ENCODE assay signal across 8 cellular contexts in the genomic region with DNA sequence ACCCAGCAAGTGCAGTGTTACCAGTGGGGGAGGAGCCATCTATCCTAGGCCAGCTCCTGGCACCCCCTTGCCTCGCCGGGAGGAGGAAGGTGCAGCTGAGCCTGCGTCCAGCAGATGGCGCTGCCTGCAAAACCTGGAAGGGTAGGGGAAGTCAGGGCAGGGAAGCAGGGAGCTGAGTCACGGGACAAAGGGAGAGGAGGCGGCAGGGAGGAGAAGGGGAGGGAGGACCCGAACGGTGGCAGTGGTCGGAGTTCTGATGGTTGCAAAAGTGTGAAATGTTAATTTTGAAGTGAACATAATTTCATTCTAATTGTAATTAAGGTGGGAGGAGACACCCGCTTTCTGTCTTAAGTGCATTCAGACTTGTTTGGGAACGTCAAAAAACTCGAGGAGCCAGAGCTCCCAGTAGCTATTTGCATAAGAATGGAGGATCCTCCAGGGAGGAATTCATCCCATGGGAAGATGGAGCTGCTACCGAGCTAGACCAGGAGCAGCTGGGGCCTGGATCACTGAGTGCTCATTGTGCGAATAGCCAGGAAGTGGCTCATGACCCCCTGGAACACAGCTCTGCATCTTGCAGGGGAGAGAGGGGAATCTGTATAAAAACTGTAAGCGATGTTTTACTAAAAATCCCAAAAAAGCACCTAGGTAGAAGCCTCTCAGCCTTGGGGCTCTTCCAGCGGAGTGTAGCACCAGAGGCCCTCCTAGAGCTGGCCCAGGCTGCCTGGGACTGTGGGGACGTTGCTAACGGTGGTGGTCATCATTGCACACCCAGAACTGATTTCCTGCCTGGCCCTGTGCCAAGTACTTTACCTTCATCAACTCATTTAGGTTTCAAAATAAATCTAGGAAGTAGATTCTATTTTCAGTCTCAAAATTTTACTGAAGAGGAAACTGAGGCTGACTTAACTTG. TPM values are rescaled to one million over a fixed set of nuclear protein-coding genes. Genes with fewer than 3 reads are reported as not detected.
DNase-seq lines count a peak whose midpoint lies in the region; ATAC-seq and TF ChIP-seq lines count a peak whose summit lies in the region.

No MANE protein-coding gene starts in this region.

- peaks cover 2 to 7% (median 4%) of the 10 kb centered on the region in 4 donors for H3K4me1 Mint-ChIP-seq in naive thymus-derived CD8-positive, alpha-beta T cell
- peaks cover 6% of the 10 kb centered on the region for H3K4me1 Mint-ChIP-seq in stimulated activated effector memory CD8-positive, alpha-beta T cell treated with anti-CD3 and anti-CD28 coated beads, Interleukin-12 subunit alpha, Interleukin-12 subunit beta, amount 100 ng/mL, for 72 hours

- H3K36me3 ChIP-seq in KMS-11 (ENCODE audit: insufficient read depth) = no peaks in the 10 kb centered on the region
- no peaks in the 10 kb centered on the region for H3K36me3 ChIP-seq in fibroblast of lung (ENCODE audit: control insufficient read depth, insufficient read depth, low read length)

- no peaks in the 10 kb centered on the region for H3K27me3 ChIP-seq in KMS-11 (ENCODE audit: insufficient read depth, low read depth)
- no peaks in the 10 kb centered on the region for H3K27me3 ChIP-seq in fibroblast of lung (ENCODE audit: control insufficient read depth, insufficient read depth, low read length)

- no peaks in the 10 kb centered on the region for H3K9me3 Mint-ChIP-seq in naive thymus-derived CD8-positive, alpha-beta T cell
- H3K9me3 Mint-ChIP-seq in stimulated activated effector memory CD8-positive, alpha-beta T cell treated with anti-CD3 and anti-CD28 coated beads, Interleukin-12 subunit alpha, Interleukin-12 subunit beta, amount 100 ng/mL, for 72 hours = no peaks in the 10 kb centered on the region

- H3K4me2 ChIP-seq in KMS-11 = peak overlapping the region; percentile 20; the same call in 1 of the 2 replicates
- peak overlapping the region; percentile 65 for H3K4me2 ChIP-seq in fibroblast of lung (ENCODE audit: extremely low read depth, insufficient read depth, low read length)

- H4K20me1 ChIP-seq in KMS-11 (ENCODE audit: insufficient read depth) (no peaks in the 10 kb centered on the region), fibroblast of lung (ENCODE audit: control insufficient read depth, extremely low read depth, insufficient read depth, low read length) (no peaks in the 10 kb centered on the region)

- H3K27ac ChIP-seq in KMS-11 = no peak overlapping the region
- no peak overlapping the region for H3K27ac ChIP-seq in fibroblast of lung (ENCODE audit: insufficient read depth, low read length)

- H3K9ac ChIP-seq in KMS-11 = no peak overlapping the region
- H3K9ac ChIP-seq in fibroblast of lung (ENCODE audit: insufficient read depth, low read length) = no peak overlapping the region

- ATAC-seq in GM21717 (IDR thresholded peaks at IDR 0.05; ENCODE audit: unreplicated experiment) = peak; percentile 98
- peak; percentile 99 to 100 for ATAC-seq in naive thymus-derived CD8-positive, alpha-beta T cell
- ATAC-seq in stimulated activated effector memory CD8-positive, alpha-beta T cell treated with anti-CD3 and anti-CD28 coated beads, Interleukin-12 subunit alpha, Interleukin-12 subunit beta, amount 100 ng/mL, for 72 hours = peak; percentile 93

- DNase-seq in DMS153 treated with DMSO at 0.1 percent for 48 hours (lab: John Stamatoyannopoulos, UW; ENCODE audit: unreplicated experiment) (peak; percentile 79), RPMI7951 (ENCODE audit: low read depth) (peak; percentile 84), fibroblast of lung (ENCODE audit: low read depth in 2 of 2) (peak; percentile 88 to 94)
- peak; percentile 54 to 59 for DNase-seq in activated T-helper 1 cell treated with anti-CD3 and anti-CD28 coated beads, Interleukin-2, amount 50 U/mL, for 16 hours (ENCODE audit: low read depth in 1 of 2, low spot score in 1 of 2)
- DNase-seq in naive thymus-derived CD8-positive, alpha-beta T cell = peak; percentile 54 to 81 (median 66)
- peak; percentile 71 to 86 for DNase-seq in stimulated activated effector memory CD8-positive, alpha-beta T cell treated with anti-CD3 and anti-CD28 coated beads, Interleukin-12 subunit alpha, Interleukin-12 subunit beta, amount 100 ng/mL, for 72 hours (ENCODE audit: low spot score in 2 of 2)

- H3K9me3 ChIP-seq in fibroblast of lung (ENCODE audit: control insufficient read depth, insufficient read depth, low read depth, low read length) = no peaks in the 10 kb centered on the region

- peaks cover 0 to 6% (median 1%) of the 10 kb centered on the region in 5 donors for H3K27me3 Mint-ChIP-seq in naive thymus-derived CD8-positive, alpha-beta T cell

- TF ChIP-seq CTCF in KMS-11 (conservative IDR thresholded peaks at IDR 0.05; ENCODE audit: low read depth, low read length) = peak; percentile 94
- peak; percentile 98 to 99 for TF ChIP-seq CTCF in fibroblast of lung (conservative IDR thresholded peaks at IDR 0.05 in 1 of 2, IDR thresholded peaks at IDR 0.05 in 1 of 2; ENCODE audit: low read depth in 1 of 2, low read length in 2 of 2)

- H3K79me2 ChIP-seq in KMS-11 (ENCODE audit: insufficient read depth, low read depth) (no peaks in the 10 kb centered on the region), fibroblast of lung (ENCODE audit: control insufficient read depth, insufficient read depth, low read length) (no peaks in the 10 kb centered on the region)

- peak overlapping the region in 8 of 10 donors; percentile 28 to 69 (median 36) for H3K4me3 Mint-ChIP-seq in naive thymus-derived CD8-positive, alpha-beta T cell
- no peak overlapping the region for H3K4me3 Mint-ChIP-seq in stimulated activated effector memory CD8-positive, alpha-beta T cell treated with anti-CD3 and anti-CD28 coated beads, Interleukin-12 subunit alpha, Interleukin-12 subunit beta, amount 100 ng/mL, for 72 hours

- POLR2A ChIA-PET in naive thymus-derived CD8-positive, alpha-beta T cell (lab: Charles Lee) = no interaction called here

- no peak overlapping the region for H3K4me3 ChIP-seq in KMS-11 (IDR thresholded peaks at IDR 0.05; ENCODE audit: insufficient read depth, low read depth, low read length)
- H3K4me3 ChIP-seq in fibroblast of lung (replicated peaks in 1 of 4; ENCODE audit: control extremely low read depth in 1 of 4, insufficient read depth in 1 of 4, low read depth in 3 of 4, low read length in 4 of 4) = peak overlapping the region in 3 of 4 experiments; percentile 27 to 46 (median 45)

- H3K27ac Mint-ChIP-seq in naive thymus-derived CD8-positive, alpha-beta T cell = peak overlapping the region in 3 of 10 donors; percentile 4 to 30 (median 21)
- no peak overlapping the region for H3K27ac Mint-ChIP-seq in stimulated activated effector memory CD8-positive, alpha-beta T cell treated with anti-CD3 and anti-CD28 coated beads, Interleukin-12 subunit alpha, Interleukin-12 subunit beta, amount 100 ng/mL, for 72 hours

- H3K36me3 Mint-ChIP-seq in naive thymus-derived CD8-positive, alpha-beta T cell = no peaks in the 10 kb centered on the region
- H3K36me3 Mint-ChIP-seq in stimulated activated effector memory CD8-positive, alpha-beta T cell treated with anti-CD3 and anti-CD28 coated beads, Interleukin-12 subunit alpha, Interleukin-12 subunit beta, amount 100 ng/mL, for 72 hours = no peaks in the 10 kb centered on the region

- H2AFZ ChIP-seq in KMS-11 (ENCODE audit: low read depth) (peak overlapping the region; percentile 81), fibroblast of lung (ENCODE audit: low read length) (peak overlapping the region; percentile 92)

- H3K4me1 ChIP-seq in KMS-11 (ENCODE audit: low read depth, poor library complexity, severe bottlenecking) (peaks cover 5% of the 10 kb centered on the region), fibroblast of lung (ENCODE audit: control insufficient read depth, extremely low read depth, insufficient read depth, low read length) (peaks cover 3% of the 10 kb centered on the region)

RNA-seq across cellular contexts. Expression of a gene that starts 59.5 kb away (rescaled TPM):
- 71.3 and 120 TPM in 2 replicates for total RNA-seq in RPMI7951 (2014; rRNA removed; shearing (Covaris generic))
- 27.5 and 53.5 TPM in 2 replicates for total RNA-seq in fibroblast of lung
- 374 and 437 TPM in 2 replicates for polyA plus RNA-seq in fibroblast of lung
- polyA plus RNA-seq in fibroblast of lung (2012) = 488 and 577 TPM in 2 replicates
- 599 and 783 TPM in 2 replicates for polyA minus RNA-seq in fibroblast of lung (ENCODE audit: low replicate concordance)
- total RNA-seq in naive thymus-derived CD8-positive, alpha-beta T cell = 1 to 10 TPM; 2.2 to 2.9 TPM
- polyA plus RNA-seq in naive thymus-derived CD8-positive, alpha-beta T cell = under 1 TPM in 2 of 3 donors, not detected in 1; 0.14 to 0.23 TPM
